In genomic region chr22:29945435-29945834, GRCh38 we compare ENCODE assay signal across 5 cellular contexts.
"Had no signal": no experiment of that assay in that cellular context is flagged by ENCODE, and none has a peak within 500 bp of the region (broad histone marks: within the 10 kb centered on the region; RNA-seq: fewer than 3 reads in every experiment).

No MANE protein-coding gene starts in this region.

- DNase-seq: IMR-90, KBM-7 had no signal

- H3K4me3 ChIP-seq: GM23338, HAP-1 had no signal

- H3K4me3 Mint-ChIP-seq: GM23338 had no signal

- H3K36me3 ChIP-seq: HAP-1 had no signal

- ATAC-seq: HCT116 had no signal

- H3K9me3 ChIP-seq: HAP-1 had no signal
